ENCODE assay signal across 8 cellular contexts in the genomic region with DNA sequence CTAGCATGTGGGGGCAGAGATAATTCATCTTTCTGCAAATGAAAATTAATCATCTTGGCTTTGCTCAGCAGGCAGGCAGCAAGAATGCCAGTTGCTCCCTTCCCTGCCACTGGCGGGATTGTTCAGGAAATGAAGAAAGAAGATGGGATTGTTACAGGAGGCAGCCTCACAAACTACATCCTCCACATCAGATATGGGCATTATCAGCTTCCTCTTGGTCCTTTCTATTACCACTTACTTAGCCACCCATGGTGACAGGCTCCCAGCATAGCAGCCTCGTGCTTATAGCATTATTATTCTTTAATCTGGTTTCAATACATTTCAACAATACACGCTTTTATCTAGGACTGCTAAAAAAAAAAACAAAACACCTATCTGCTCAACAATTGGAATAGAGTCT.
"Had no signal": no experiment of that assay in that cellular context is flagged by ENCODE, and none has a peak within 500 bp of the region (broad histone marks: within the 10 kb centered on the region; RNA-seq: fewer than 3 reads in every experiment).

No MANE protein-coding gene starts in this region.

- H3K4me3 ChIP-seq: GM23248, GM23338, HAP-1 had no signal

- H3K9ac ChIP-seq: GM23248 had no signal

- H3K9me3 ChIP-seq: HAP-1 had no signal

- H3K36me3 ChIP-seq: HAP-1 had no signal

- H3K27ac ChIP-seq: GM23248 had no signal

- H3K4me2 ChIP-seq: GM23338 had no signal

- DNase-seq: GM23248, GOT3, H7, H9, HCEC 1CT, HFFc6 had no signal

- H2AFZ ChIP-seq: GM23248, GM23338 had no signal

- H3K4me1 ChIP-seq: HAP-1 had no signal
